In genomic region chr1:228099331-228099732, GRCh38 we compare ENCODE assay signal across 14 cellular contexts. TPM values are rescaled to one million over a fixed set of nuclear protein-coding genes. Genes with fewer than 3 reads are reported as not detected.
A peak's percentile ranks its signal among the peaks of the same experiment; 100 is the strongest.
DNase-seq lines count a peak whose midpoint lies in the region; ATAC-seq and TF ChIP-seq lines count a peak whose summit lies in the region.
"Had no signal": no experiment of that assay in that cellular context is flagged by ENCODE, and none has a peak within 500 bp of the region (broad histone marks: within the 10 kb centered on the region; RNA-seq: fewer than 3 reads in every experiment).

No MANE protein-coding gene starts in this region.

- H3K4me1 Mint-ChIP-seq in Calu3 (ENCODE audit: low read depth, unreplicated experiment) (peaks cover 23% of the 10 kb centered on the region), activated B cell treated with CpG ODN at 0.5 μM for 24 hours (peaks cover 42% of the 10 kb centered on the region)

- no peak overlapping the region for H3K4me3 ChIP-seq in PC-9
- H3K4me3 ChIP-seq: SJSA1, skin epidermis had no signal

- CTCF ChIA-PET in Calu3 (lab: Charles Lee), result no interaction called here
- CTCF ChIA-PET in activated B cell treated with CpG ODN at 0.5 μM for 24 hours (lab: Charles Lee), result no interaction called here
- CTCF ChIA-PET in PC-9 (lab: Charles Lee), result no interaction called here

- peaks cover 61% of the 10 kb centered on the region for H4K20me1 ChIP-seq in PC-9 (ENCODE audit: insufficient read depth)

- H2AFZ ChIP-seq in PC-9, result no peak overlapping the region

- H3K4me1 ChIP-seq in PC-9 (replicated peaks; ENCODE audit: insufficient read depth), result peaks cover 8% of the 10 kb centered on the region; the same call in 1 of the 2 replicates

- H3F3A ChIP-seq in PC-9 (ENCODE audit: insufficient read depth, low read depth), result peaks cover 69% of the 10 kb centered on the region

- peaks cover 100% of the 10 kb centered on the region for H3K36me3 Mint-ChIP-seq in Calu3 (ENCODE audit: insufficient read depth, unreplicated experiment)
- H3K36me3 Mint-ChIP-seq in activated B cell treated with CpG ODN at 0.5 μM for 24 hours (ENCODE audit: low read depth), result peaks cover 68% of the 10 kb centered on the region

- H3K9me2 ChIP-seq in PC-9 (ENCODE audit: insufficient read depth), result no peaks in the 10 kb centered on the region

- ATAC-seq in activated B cell treated with CpG ODN at 0.5 μM for 24 hours (ENCODE audit: low read depth), result no peak

- H3K27me3 ChIP-seq in PC-9 (ENCODE audit: insufficient read depth, low read depth), result no peaks in the 10 kb centered on the region
- H3K27me3 ChIP-seq: SJSA1 had no signal

- no peaks in the 10 kb centered on the region; the same call in 1 of the 2 replicates for H3K9me3 ChIP-seq in PC-9 (ENCODE audit: insufficient read depth, low read depth)

- H3K27ac ChIP-seq in PC-9, result no peak overlapping the region
- H3K27ac ChIP-seq: epithelial cell of prostate, SJSA1, skin epidermis had no signal

- peaks cover 37% of the 10 kb centered on the region for H3K79me2 ChIP-seq in PC-9 (ENCODE audit: low read depth)

- BruUV-seq in Calu3 (replicated peaks; lab: Mats Ljungman, UMichigan) (no TSS peak), PC-9 (replicated peaks; lab: Mats Ljungman, UMichigan) (no TSS peak)

- DNase-seq in 8988T, result peak; percentile 13
- DNase-seq in Calu3, result no peak
- peak; percentile 12 for DNase-seq in activated B cell treated with CpG ODN at 0.5 μM for 24 hours
- DNase-seq in mesenteric fat pad (ENCODE audit: low spot score), result peak; percentile 81
- no peak for DNase-seq in SKM-1 treated with dmso at 0.1 percent for 144 hours (lab: John Stamatoyannopoulos, UW; ENCODE audit: unreplicated experiment)
- DNase-seq in cerebellar nuclear complex (lab: John Stamatoyannopoulos, UW), result no peak
- DNase-seq in NCI-H524 (lab: John Stamatoyannopoulos, UW), result no peak
- no peak for DNase-seq in PC-9
- DNase-seq: NCI-H1417 treated with DMSO at 0.1 percent for 48 hours, NCI-H226 had no signal

- H3K27me3 Mint-ChIP-seq in Calu3 (ENCODE audit: unreplicated experiment) (no peaks in the 10 kb centered on the region), activated B cell treated with CpG ODN at 0.5 μM for 24 hours (no peaks in the 10 kb centered on the region)

- H3K27ac Mint-ChIP-seq in Calu3 (ENCODE audit: unreplicated experiment) (peak overlapping the region; percentile 87), activated B cell treated with CpG ODN at 0.5 μM for 24 hours (no peak overlapping the region)
- H3K27ac Mint-ChIP-seq: mesothelial cell of epicardium had no signal

- H3K4me2 ChIP-seq in PC-9, result no peak overlapping the region

- peaks cover 8% of the 10 kb centered on the region for H3K9me3 Mint-ChIP-seq in Calu3 (ENCODE audit: low read depth, unreplicated experiment)
- peaks cover 9% of the 10 kb centered on the region for H3K9me3 Mint-ChIP-seq in activated B cell treated with CpG ODN at 0.5 μM for 24 hours

- no peak for TF ChIP-seq CTCF in Calu3 (IDR thresholded peaks at IDR 0.05; ENCODE audit: unreplicated experiment)
- TF ChIP-seq CTCF in activated B cell treated with CpG ODN at 0.5 μM for 24 hours (IDR thresholded peaks at IDR 0.05), result no peak
- no peak for TF ChIP-seq CTCF in PC-9 (conservative IDR thresholded peaks at IDR 0.05)

- H3K4me3 Mint-ChIP-seq in Calu3 (ENCODE audit: low read depth, unreplicated experiment) (no peak overlapping the region), activated B cell treated with CpG ODN at 0.5 μM for 24 hours (no peak overlapping the region)
- H3K4me3 Mint-ChIP-seq: mesothelial cell of epicardium had no signal

- intact Hi-C loops in Calu3 (cut with micrococcal nuclease; ENCODE audit: unreplicated experiment) (no loop called here), activated B cell treated with CpG ODN at 0.5 μM for 24 hours (cut with micrococcal nuclease) (no loop called here), PC-9 (cut with micrococcal nuclease; ENCODE audit: unreplicated experiment) (no loop called here)

- POLR2A ChIA-PET in activated B cell treated with CpG ODN at 0.5 μM for 24 hours (lab: Charles Lee) (interaction anchor here (1.1 kb wide), 1 partner anchor 17 kb away, joined by 3 read pairs; no protein-coding TSS in a partner anchor), PC-9 (lab: Charles Lee; ENCODE audit: unreplicated experiment) (no interaction called here)

- peaks cover 22% of the 10 kb centered on the region; the same call in 1 of the 2 replicates for H3K36me3 ChIP-seq in PC-9 (ENCODE audit: low read depth)

RNA-seq across cellular contexts. Expression of gene C1orf35, which starts 3.8 kb away (rescaled TPM):
- 38.1 and 39.3 TPM in 2 replicates for total RNA-seq in Calu3 (2022)
- total RNA-seq in activated B cell treated with CpG ODN at 0.5 μM for 24 hours, result 11.9 and 13.3 TPM in 2 replicates
- total RNA-seq in mesenteric fat pad, result 5.6 TPM
- 26.4 and 37.6 TPM in 2 replicates for total RNA-seq in PC-9 (2021)

RNA-seq across cellular contexts. Expression of gene MRPL55, which starts 9.8 kb away (rescaled TPM):
- total RNA-seq in Calu3 (2022), result 69.1 and 72.3 TPM in 2 replicates
- 34.0 and 34.3 TPM in 2 replicates for total RNA-seq in activated B cell treated with CpG ODN at 0.5 μM for 24 hours
- 38.9 TPM for total RNA-seq in mesenteric fat pad
- total RNA-seq in PC-9 (2021), result 81.0 and 84.4 TPM in 2 replicates

RNA-seq across cellular contexts. Expression of gene ARF1, which starts 16.8 kb away (rescaled TPM):
- total RNA-seq in Calu3 (2022) (510 and 512 TPM in 2 replicates), activated B cell treated with CpG ODN at 0.5 μM for 24 hours (209 and 213 TPM in 2 replicates), mesenteric fat pad (352 TPM), PC-9 (2021) (431 and 595 TPM in 2 replicates)

RNA-seq across cellular contexts. Expression of gene GUK1, which starts 40.7 kb away (rescaled TPM):
- total RNA-seq in Calu3 (2022) (238 and 262 TPM in 2 replicates), activated B cell treated with CpG ODN at 0.5 μM for 24 hours (104 and 119 TPM in 2 replicates), mesenteric fat pad (220 TPM), PC-9 (2021) (239 and 278 TPM in 2 replicates)

RNA-seq across cellular contexts. Expression of gene GJC2, which starts 50.4 kb away (rescaled TPM):
- total RNA-seq in Calu3 (2022), result 1.2 and 1.3 TPM in 2 replicates
- 0.24 and 0.35 TPM in 2 replicates for total RNA-seq in activated B cell treated with CpG ODN at 0.5 μM for 24 hours
- 2.6 TPM for total RNA-seq in mesenteric fat pad
- total RNA-seq in PC-9 (2021), result 2.1 and 3.4 TPM in 2 replicates

Comparison
In these comparisons a context has a peak if more than half of its experiments do, and no peak if none do; other contexts are left out.
1. DNase-seq: peak in 8988T (single experiment), activated B cell treated with CpG ODN at 0.5 μM for 24 hours (single experiment) and mesenteric fat pad (single experiment); none in Calu3 (single experiment), SKM-1 treated with dmso at 0.1 percent for 144 hours (single experiment), cerebellar nuclear complex (0 of 2), NCI-H524 (0 of 2) and PC-9 (0 of 2).